In the genomic region with DNA sequence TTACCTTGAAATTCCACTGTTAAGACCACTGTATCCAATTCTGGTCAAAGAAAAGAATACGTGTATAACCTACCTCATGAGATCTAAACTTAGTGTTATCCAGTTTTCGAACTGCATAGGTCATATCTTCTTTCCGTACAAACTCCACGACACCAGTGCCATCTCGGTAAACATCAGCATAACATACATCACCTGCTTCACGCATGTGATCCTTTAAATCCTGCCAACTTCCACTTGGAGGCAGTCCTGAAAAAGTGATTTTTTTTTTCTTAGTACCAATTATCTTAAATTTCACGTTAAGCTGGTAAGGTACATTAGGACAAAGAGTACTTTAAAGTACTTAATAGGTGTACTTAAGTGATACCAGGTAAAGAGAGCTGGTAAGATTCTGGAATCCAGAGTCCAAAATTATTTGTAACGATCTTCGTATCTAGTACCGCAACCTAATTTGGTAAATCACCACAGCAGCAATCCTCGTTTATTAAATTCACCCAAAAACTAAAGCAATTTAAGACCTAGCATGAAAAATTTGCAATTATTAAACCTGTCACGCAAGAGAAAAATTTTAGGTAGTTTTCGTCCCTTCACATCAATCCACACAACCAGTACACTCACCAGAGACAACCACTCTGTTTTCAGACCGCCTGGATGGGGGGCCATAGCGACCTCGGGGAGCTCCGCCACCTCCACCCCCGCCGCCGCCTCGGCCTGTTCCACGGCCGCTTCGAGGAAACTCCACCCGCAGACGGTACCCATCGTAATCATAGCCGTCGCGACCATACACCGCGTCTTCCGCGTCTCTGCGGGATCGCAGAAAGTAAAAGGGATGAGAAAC, we compare ENCODE assay signal across 1 cellular context.
TF ChIP-seq lines count a peak whose summit lies in the region.

No MANE protein-coding gene starts in this region.

TF ChIP-seq in GM23338, 12 proteins besides CTCF, POLR2A, EP300 and RAD21:
- TF ChIP-seq, protein P1, sequence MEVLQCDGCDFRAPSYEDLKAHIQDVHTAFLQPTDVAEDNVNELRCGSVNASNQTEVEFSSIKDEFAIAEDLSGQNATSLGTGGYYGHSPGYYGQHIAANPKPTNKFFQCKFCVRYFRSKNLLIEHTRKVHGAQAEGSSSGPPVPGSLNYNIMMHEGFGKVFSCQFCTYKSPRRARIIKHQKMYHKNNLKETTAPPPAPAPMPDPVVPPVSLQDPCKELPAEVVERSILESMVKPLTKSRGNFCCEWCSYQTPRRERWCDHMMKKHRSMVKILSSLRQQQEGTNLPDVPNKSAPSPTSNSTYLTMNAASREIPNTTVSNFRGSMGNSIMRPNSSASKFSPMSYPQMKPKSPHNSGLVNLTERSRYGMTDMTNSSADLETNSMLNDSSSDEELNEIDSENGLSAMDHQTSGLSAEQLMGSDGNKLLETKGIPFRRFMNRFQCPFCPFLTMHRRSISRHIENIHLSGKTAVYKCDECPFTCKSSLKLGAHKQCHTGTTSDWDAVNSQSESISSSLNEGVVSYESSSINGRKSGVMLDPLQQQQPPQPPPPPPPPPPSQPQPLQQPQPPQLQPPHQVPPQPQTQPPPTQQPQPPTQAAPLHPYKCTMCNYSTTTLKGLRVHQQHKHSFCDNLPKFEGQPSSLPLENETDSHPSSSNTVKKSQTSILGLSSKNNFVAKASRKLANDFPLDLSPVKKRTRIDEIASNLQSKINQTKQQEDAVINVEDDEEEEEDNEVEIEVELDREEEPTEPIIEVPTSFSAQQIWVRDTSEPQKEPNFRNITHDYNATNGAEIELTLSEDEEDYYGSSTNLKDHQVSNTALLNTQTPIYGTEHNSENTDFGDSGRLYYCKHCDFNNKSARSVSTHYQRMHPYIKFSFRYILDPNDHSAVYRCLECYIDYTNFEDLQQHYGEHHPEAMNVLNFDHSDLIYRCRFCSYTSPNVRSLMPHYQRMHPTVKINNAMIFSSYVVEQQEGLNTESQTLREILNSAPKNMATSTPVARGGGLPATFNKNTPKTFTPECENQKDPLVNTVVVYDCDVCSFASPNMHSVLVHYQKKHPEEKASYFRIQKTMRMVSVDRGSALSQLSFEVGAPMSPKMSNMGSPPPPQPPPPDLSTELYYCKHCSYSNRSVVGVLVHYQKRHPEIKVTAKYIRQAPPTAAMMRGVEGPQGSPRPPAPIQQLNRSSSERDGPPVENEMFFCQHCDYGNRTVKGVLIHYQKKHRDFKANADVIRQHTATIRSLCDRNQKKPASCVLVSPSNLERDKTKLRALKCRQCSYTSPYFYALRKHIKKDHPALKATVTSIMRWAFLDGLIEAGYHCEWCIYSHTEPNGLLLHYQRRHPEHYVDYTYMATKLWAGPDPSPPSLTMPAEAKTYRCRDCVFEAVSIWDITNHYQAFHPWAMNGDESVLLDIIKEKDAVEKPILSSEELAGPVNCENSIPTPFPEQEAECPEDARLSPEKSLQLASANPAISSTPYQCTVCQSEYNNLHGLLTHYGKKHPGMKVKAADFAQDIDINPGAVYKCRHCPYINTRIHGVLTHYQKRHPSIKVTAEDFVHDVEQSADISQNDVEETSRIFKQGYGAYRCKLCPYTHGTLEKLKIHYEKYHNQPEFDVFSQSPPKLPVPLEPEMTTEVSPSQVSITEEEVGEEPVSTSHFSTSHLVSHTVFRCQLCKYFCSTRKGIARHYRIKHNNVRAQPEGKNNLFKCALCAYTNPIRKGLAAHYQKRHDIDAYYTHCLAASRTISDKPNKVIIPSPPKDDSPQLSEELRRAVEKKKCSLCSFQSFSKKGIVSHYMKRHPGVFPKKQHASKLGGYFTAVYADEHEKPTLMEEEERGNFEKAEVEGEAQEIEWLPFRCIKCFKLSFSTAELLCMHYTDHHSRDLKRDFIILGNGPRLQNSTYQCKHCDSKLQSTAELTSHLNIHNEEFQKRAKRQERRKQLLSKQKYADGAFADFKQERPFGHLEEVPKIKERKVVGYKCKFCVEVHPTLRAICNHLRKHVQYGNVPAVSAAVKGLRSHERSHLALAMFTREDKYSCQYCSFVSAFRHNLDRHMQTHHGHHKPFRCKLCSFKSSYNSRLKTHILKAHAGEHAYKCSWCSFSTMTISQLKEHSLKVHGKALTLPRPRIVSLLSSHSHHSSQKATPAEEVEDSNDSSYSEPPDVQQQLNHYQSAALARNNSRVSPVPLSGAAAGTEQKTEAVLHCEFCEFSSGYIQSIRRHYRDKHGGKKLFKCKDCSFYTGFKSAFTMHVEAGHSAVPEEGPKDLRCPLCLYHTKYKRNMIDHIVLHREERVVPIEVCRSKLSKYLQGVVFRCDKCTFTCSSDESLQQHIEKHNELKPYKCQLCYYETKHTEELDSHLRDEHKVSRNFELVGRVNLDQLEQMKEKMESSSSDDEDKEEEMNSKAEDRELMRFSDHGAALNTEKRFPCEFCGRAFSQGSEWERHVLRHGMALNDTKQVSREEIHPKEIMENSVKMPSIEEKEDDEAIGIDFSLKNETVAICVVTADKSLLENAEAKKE (CRISPR knock-in tag; IDR thresholded peaks at IDR 0.05): no peak
- TF ChIP-seq JUNB (IDR thresholded peaks at IDR 0.05; ENCODE audit: unreplicated experiment): no peak
- no peak for TF ChIP-seq NANOG (IDR thresholded peaks at IDR 0.05; ENCODE audit: borderline replicate concordance)
- TF ChIP-seq STAT1 (IDR thresholded peaks at IDR 0.05; ENCODE audit: unreplicated experiment): no peak
- TF ChIP-seq CREB1 (CRISPR knock-in tag; IDR thresholded peaks at IDR 0.05; ENCODE audit: low read depth): no peak
- TF ChIP-seq, protein P2, sequence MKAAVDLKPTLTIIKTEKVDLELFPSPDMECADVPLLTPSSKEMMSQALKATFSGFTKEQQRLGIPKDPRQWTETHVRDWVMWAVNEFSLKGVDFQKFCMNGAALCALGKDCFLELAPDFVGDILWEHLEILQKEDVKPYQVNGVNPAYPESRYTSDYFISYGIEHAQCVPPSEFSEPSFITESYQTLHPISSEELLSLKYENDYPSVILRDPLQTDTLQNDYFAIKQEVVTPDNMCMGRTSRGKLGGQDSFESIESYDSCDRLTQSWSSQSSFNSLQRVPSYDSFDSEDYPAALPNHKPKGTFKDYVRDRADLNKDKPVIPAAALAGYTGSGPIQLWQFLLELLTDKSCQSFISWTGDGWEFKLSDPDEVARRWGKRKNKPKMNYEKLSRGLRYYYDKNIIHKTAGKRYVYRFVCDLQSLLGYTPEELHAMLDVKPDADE (IDR thresholded peaks at IDR 0.05): no peak
- TF ChIP-seq ZNF114 (CRISPR knock-in tag; IDR thresholded peaks at IDR 0.05): no peak
